In genomic region chr19:7921302-7921954, GRCh38 we compare ENCODE assay signal across 1 cellular context.
TF ChIP-seq lines count a peak whose summit lies in the region.

No MANE protein-coding gene starts in this region.

TF ChIP-seq in GM23338, 12 proteins besides CTCF, POLR2A, EP300 and RAD21 (continued from another document):
- no peak for TF ChIP-seq ZNF462 (CRISPR knock-in tag; IDR thresholded peaks at IDR 0.05)
- no peak for TF ChIP-seq CREB1 (CRISPR knock-in tag; IDR thresholded peaks at IDR 0.05; ENCODE audit: low read depth)
- TF ChIP-seq ETS1 (IDR thresholded peaks at IDR 0.05): no peak
- no peak for TF ChIP-seq ZNF114 (CRISPR knock-in tag; IDR thresholded peaks at IDR 0.05)
- no peak for TF ChIP-seq POLR2AphosphoS5 (IDR thresholded peaks at IDR 0.05; ENCODE audit: low read depth)
- no peak for TF ChIP-seq ZNF331 (CRISPR knock-in tag; IDR thresholded peaks at IDR 0.05; ENCODE audit: low read depth)
